ENCODE assay signal across 8 cellular contexts in genomic region chr6:5398530-5398929, GRCh38.
DNase-seq lines count a peak whose midpoint lies in the region; ATAC-seq and TF ChIP-seq lines count a peak whose summit lies in the region.

No MANE protein-coding gene starts in this region.

- no peaks in the 10 kb centered on the region for H3K9me3 Mint-ChIP-seq in activated naive CD8-positive, alpha-beta T cell treated with anti-CD3 and anti-CD28 coated beads for 36 hours

- no peak overlapping the region for H3K27ac Mint-ChIP-seq in activated naive CD8-positive, alpha-beta T cell treated with anti-CD3 and anti-CD28 coated beads for 36 hours

- TF ChIP-seq CTCF in GM20000 (IDR thresholded peaks at IDR 0.05; ENCODE audit: extremely low read depth, missing control alignments) = no peak

- peaks cover 7% of the 10 kb centered on the region for H3K36me3 Mint-ChIP-seq in activated naive CD8-positive, alpha-beta T cell treated with anti-CD3 and anti-CD28 coated beads for 36 hours

- no peaks in the 10 kb centered on the region for H3K27me3 Mint-ChIP-seq in activated naive CD8-positive, alpha-beta T cell treated with anti-CD3 and anti-CD28 coated beads for 36 hours

- intact Hi-C loops in left colon (cut with DNase I, micrococcal nuclease) = no loop called here

- peak; percentile 59 for ATAC-seq in left colon
- ATAC-seq in GM19324 (IDR thresholded peaks at IDR 0.05; ENCODE audit: low FRiP score, unreplicated experiment) = no peak
- ATAC-seq in HG03469 (IDR thresholded peaks at IDR 0.05; ENCODE audit: unreplicated experiment) = no peak

- no peak overlapping the region for H3K4me3 Mint-ChIP-seq in activated naive CD8-positive, alpha-beta T cell treated with anti-CD3 and anti-CD28 coated beads for 36 hours

- DNase-seq in D341Med (ENCODE audit: low spot score) (peak; percentile 48), GM20000 (ENCODE audit: low spot score) (peak; percentile 25), NCI-H2227 (lab: John Stamatoyannopoulos, UW; ENCODE audit: unreplicated experiment) (peak; percentile 34), left colon (no peak), NCI-H187 treated with DMSO at 0.1 percent for 48 hours (lab: John Stamatoyannopoulos, UW) (no peak)
- peak; percentile 3 for DNase-seq in activated naive CD8-positive, alpha-beta T cell treated with anti-CD3 and anti-CD28 coated beads for 36 hours

- peaks cover 19% of the 10 kb centered on the region for H3K4me1 Mint-ChIP-seq in activated naive CD8-positive, alpha-beta T cell treated with anti-CD3 and anti-CD28 coated beads for 36 hours

Comparison
In these comparisons a context has a peak if more than half of its experiments do, and no peak if none do; other contexts are left out.
1. DNase-seq: peak in D341Med (single experiment), GM20000 (single experiment), NCI-H2227 (single experiment) and activated naive CD8-positive, alpha-beta T cell treated with anti-CD3 and anti-CD28 coated beads for 36 hours (single experiment); none in left colon (0 of 2) and NCI-H187 treated with DMSO at 0.1 percent for 48 hours (single experiment).